ENCODE assay signal across 25 cellular contexts in genomic region chr16:50573279-50573678, GRCh38. TPM values are rescaled to one million over a fixed set of nuclear protein-coding genes. Genes with fewer than 3 reads are reported as not detected.
"Had no signal": no experiment of that assay in that cellular context is flagged by ENCODE, and none has a peak within 500 bp of the region (broad histone marks: within the 10 kb centered on the region; RNA-seq: fewer than 3 reads in every experiment).

No MANE protein-coding gene starts in this region.

- H3K36me3 Mint-ChIP-seq: naive thymus-derived CD8-positive, alpha-beta T cell had no signal

- H3K27ac ChIP-seq: neutrophil, thyroid gland had no signal

- ATAC-seq: activated CD4-positive, alpha-beta T cell treated with anti-CD3 and anti-CD28 coated beads for 36 hours; activated T-cell treated with anti-CD3 and anti-CD28 coated beads, Interleukin-2, amount 50 U/mL, for 4 hours; effector memory CD8-positive, alpha-beta T cell; left lobe of liver; naive thymus-derived CD8-positive, alpha-beta T cell; stimulated activated naive CD8-positive, alpha-beta T cell treated with anti-CD3 and anti-CD28 coated beads, Interleukin-15, Interleukin-2, amounts not matched to agents 100 U/mL and 50 U/mL, for 24 hours; T-helper 17 cell had no signal

- H3K9me3 Mint-ChIP-seq: activated B cell treated with CpG ODN at 0.5 μM for 24 hours; activated T-cell treated with anti-CD3 and anti-CD28 coated beads, Interleukin-2, amount 50 U/mL, for 4 hours; activated T-helper 2 cell treated with anti-CD3 and anti-CD28 coated beads, Interferon-gamma antibody, Interleukin-2, Interleukin-4, amounts not matched to agents 10 μg/mL and 5 μg/mL and 100 μg/mL, durations not matched to agents 14 hours and 24 hours and 36 hours; central memory CD8-positive, alpha-beta T cell; effector memory CD8-positive, alpha-beta T cell; naive thymus-derived CD8-positive, alpha-beta T cell had no signal

- H3K4me1 ChIP-seq: breast epithelium, prostate gland had no signal

- H3K4me3 Mint-ChIP-seq: activated B cell treated with CpG ODN at 0.5 μM for 24 hours; activated CD4-positive, alpha-beta T cell treated with anti-CD3 and anti-CD28 coated beads for 36 hours; activated naive CD8-positive, alpha-beta T cell; activated T-cell treated with anti-CD3 and anti-CD28 coated beads, Interleukin-2, amount 50 U/mL, for 4 hours; central memory CD8-positive, alpha-beta T cell; effector memory CD8-positive, alpha-beta T cell; naive thymus-derived CD8-positive, alpha-beta T cell; T-helper 17 cell had no signal

- H3K4me1 Mint-ChIP-seq: central memory CD8-positive, alpha-beta T cell had no signal

- H3K9me3 ChIP-seq: breast epithelium, neutrophil, ovary, prostate gland, thyroid gland had no signal

- DNase-seq: activated B cell treated with CpG ODN at 0.5 μM for 24 hours; activated CD4-positive, alpha-beta T cell treated with anti-CD3 and anti-CD28 coated beads for 36 hours; activated CD4-positive, alpha-beta T cell treated with anti-CD3 and anti-CD28 coated beads, Interleukin-2, amount 50 U/mL, for 48 hours; activated CD8-positive, alpha-beta memory T cell treated with anti-CD3 and anti-CD28 coated beads, Interleukin-2, amount 50 U/mL, for 48 hours; activated naive CD4-positive, alpha-beta T cell; activated T-cell treated with anti-CD3 and anti-CD28 coated beads, Interleukin-2, amount 50 U/mL, for 4 hours; dorsolateral prefrontal cortex; effector memory CD8-positive, alpha-beta T cell; kidney; naive thymus-derived CD8-positive, alpha-beta T cell; ovary; stimulated activated CD4-positive, alpha-beta T cell treated with anti-CD3 and anti-CD28 coated beads, Interleukin-4, amount 100 ng/mL, for 24 hours; stimulated activated naive CD8-positive, alpha-beta T cell treated with anti-CD3 and anti-CD28 coated beads, Interleukin-15, Interleukin-2, amounts not matched to agents 100 U/mL and 50 U/mL, for 24 hours; substantia nigra; T-helper 17 cell; thyroid gland had no signal

- H3K36me3 ChIP-seq: breast epithelium, neutrophil, ovary, prostate gland, thyroid gland had no signal

- H3K4me3 ChIP-seq: breast epithelium, dorsolateral prefrontal cortex, ovary, prostate gland, thyroid gland had no signal

- H3K27me3 Mint-ChIP-seq: activated CD4-positive, alpha-beta T cell treated with anti-CD3 and anti-CD28 coated beads for 36 hours; activated naive CD8-positive, alpha-beta T cell; central memory CD8-positive, alpha-beta T cell; naive thymus-derived CD8-positive, alpha-beta T cell; T-helper 17 cell had no signal

- H3K27me3 ChIP-seq: breast epithelium, dorsolateral prefrontal cortex, neutrophil, ovary, thyroid gland had no signal

- FAIRE-seq: colon, endothelial cell of umbilical vein, kidney had no signal

- H3K27ac Mint-ChIP-seq: activated B cell treated with CpG ODN at 0.5 μM for 24 hours; activated CD4-positive, alpha-beta T cell treated with anti-CD3 and anti-CD28 coated beads for 36 hours; activated naive CD8-positive, alpha-beta T cell; activated T-helper 2 cell treated with anti-CD3 and anti-CD28 coated beads, Interferon-gamma antibody, Interleukin-2, Interleukin-4, amounts not matched to agents 10 μg/mL and 5 μg/mL and 100 μg/mL, durations not matched to agents 14 hours and 24 hours and 36 hours; effector memory CD8-positive, alpha-beta T cell; T-helper 17 cell had no signal

RNA-seq across cellular contexts. Expression of gene NKD1, which starts 25.1 kb away (rescaled TPM):
- total RNA-seq: endothelial cell of umbilical vein had no signal
- polyA plus RNA-seq: endothelial cell of umbilical vein had no signal
